Comparison of ENCODE assay signal across 1 cellular context in genomic region chrX:11766487-11766886, GRCh38.
TF ChIP-seq lines count a peak whose summit lies in the region.

No MANE protein-coding gene starts in this region.

TF ChIP-seq in GM12878, 131 proteins besides CTCF, POLR2A, EP300 and RAD21:
- TF ChIP-seq ZBTB33 (IDR thresholded peaks at IDR 0.05) (peak; percentile 63; the same call in 1 of the 2 replicates), MLLT1 (IDR thresholded peaks at IDR 0.05) (peak; percentile 40; the same call in 1 of the 2 replicates), LARP7 (IDR thresholded peaks at IDR 0.05) (0 out of 2 replicates have a peak, but pooled peaks have one; percentile 39), CHD4 (IDR thresholded peaks at IDR 0.05) (no peak), SPI1 (IDR thresholded peaks at IDR 0.05; ENCODE audit: borderline replicate concordance, insufficient read depth, low read depth, low read length) (no peak), ZNF687 (IDR thresholded peaks at IDR 0.05) (peak; percentile 62)
